ENCODE assay signal across 10 cellular contexts in genomic region chr12:3168775-3169221, GRCh38.
DNase-seq lines count a peak whose midpoint lies in the region; ATAC-seq, FAIRE-seq and TF ChIP-seq lines count a peak whose summit lies in the region.
"Had no signal": no experiment of that assay in that cellular context is flagged by ENCODE, and none has a peak within 500 bp of the region (broad histone marks: within the 10 kb centered on the region; RNA-seq: fewer than 3 reads in every experiment).

No MANE protein-coding gene starts in this region.

- H3K9ac ChIP-seq in neuronal stem cell (ENCODE audit: low read depth, low read length, poor library complexity) = no peak overlapping the region

- intact Hi-C loops in activated CD4-positive, alpha-beta T cell treated with anti-CD3 and anti-CD28 coated beads for 36 hours (cut with DNase I, micrococcal nuclease) = loop anchor here in 1 of 2 experiments (1.0 kb wide), 1 partner anchor 91 kb away; the partner anchor contains the start of gene TSPAN9

- no peaks in the 10 kb centered on the region for H3K36me3 Mint-ChIP-seq in activated CD4-positive, alpha-beta T cell treated with anti-CD3 and anti-CD28 coated beads for 36 hours (ENCODE audit: low read depth)
- no peaks in the 10 kb centered on the region for H3K36me3 Mint-ChIP-seq in activated CD4-positive, alpha-beta T cell treated with anti-CD3 and anti-CD28 coated beads, Interleukin-2, amount 10 ng/mL, durations not matched to agents 7 days and 5 days (ENCODE audit: low read depth)

- no peak overlapping the region for H3K4me2 ChIP-seq in neuronal stem cell (ENCODE audit: insufficient read depth, low read length, poor library complexity, severe bottlenecking)

- H2AFZ ChIP-seq in neuronal stem cell (ENCODE audit: low read length) = no peak overlapping the region

- H3K9me3 Mint-ChIP-seq in activated CD4-positive, alpha-beta T cell treated with anti-CD3 and anti-CD28 coated beads for 36 hours (ENCODE audit: low read depth) = no peaks in the 10 kb centered on the region
- no peaks in the 10 kb centered on the region for H3K9me3 Mint-ChIP-seq in activated CD4-positive, alpha-beta T cell treated with anti-CD3 and anti-CD28 coated beads, Interleukin-2, amount 10 ng/mL, durations not matched to agents 7 days and 5 days

- no peak overlapping the region for H2BK120ac ChIP-seq in neuronal stem cell (ENCODE audit: low read depth, low read length)

- H2BK12ac ChIP-seq in neuronal stem cell (ENCODE audit: low read length) = no peak overlapping the region

- H3K27ac Mint-ChIP-seq in activated CD4-positive, alpha-beta T cell treated with anti-CD3 and anti-CD28 coated beads for 36 hours = no peak overlapping the region
- H3K27ac Mint-ChIP-seq in activated CD4-positive, alpha-beta T cell treated with anti-CD3 and anti-CD28 coated beads, Interleukin-2, amount 10 ng/mL, durations not matched to agents 7 days and 5 days = no peak overlapping the region

- H4K91ac ChIP-seq in neuronal stem cell (ENCODE audit: low read depth, low read length, poor library complexity) = no peak overlapping the region

- peaks cover 0 to 18% (median 0%) of the 10 kb centered on the region in 3 donors for H3K4me1 ChIP-seq in gastroesophageal sphincter
- peaks cover 17 to 22% of the 10 kb centered on the region in 2 donors for H3K4me1 ChIP-seq in neuronal stem cell (ENCODE audit: control insufficient read depth in 2 of 2, insufficient read depth in 1 of 2, low read depth in 1 of 2, low read length in 2 of 2)

- no peaks in the 10 kb centered on the region for H3K27me3 ChIP-seq in gastroesophageal sphincter
- no peaks in the 10 kb centered on the region for H3K27me3 ChIP-seq in neuronal stem cell (ENCODE audit: control insufficient read depth in 3 of 3, insufficient read depth in 3 of 3, low read depth in 1 of 3, low read length in 3 of 3)

- H2AK5ac ChIP-seq in neuronal stem cell (ENCODE audit: low read depth, low read length) = no peak overlapping the region

- WGBS in gastroesophageal sphincter (ENCODE audit: low coverage in 1 of 2), 2 donors = 56 to 65% methylated on average over 9 to 11 of the region's 14 CpGs
- WGBS in neuronal stem cell (ENCODE audit: extremely low coverage in 2 of 2, insufficient read length in 2 of 2, insufficient replicate concordance in 1 of 2), 2 donors = no CpG with 5 or more reads among the region's 14 CpGs

- no peak overlapping the region for H3K23ac ChIP-seq in neuronal stem cell (ENCODE audit: low read depth, low read length, poor library complexity)

- DNase-seq in activated CD4-positive, alpha-beta T cell treated with anti-CD3 and anti-CD28 coated beads for 36 hours = peak; percentile 88
- DNase-seq in activated CD4-positive, alpha-beta T cell treated with anti-CD3 and anti-CD28 coated beads, Interleukin-2, amount 10 ng/mL, durations not matched to agents 7 days and 5 days = no peak
- peak; percentile 39 to 59 for DNase-seq in stimulated activated CD8-positive, alpha-beta memory T cell treated with anti-CD3 and anti-CD28 coated beads, Interleukin-2, amount 100 ng/mL, for 48 hours (ENCODE audit: low read depth in 2 of 2)
- DNase-seq in neuronal stem cell (ENCODE audit: low spot score) (no peak), D721Med (ENCODE audit: insufficient read length, low spot score) (no peak)
- DNase-seq: DND-41, NCI-H1694 had no signal

- H3K9me3 ChIP-seq in gastroesophageal sphincter (no peaks in the 10 kb centered on the region), neuronal stem cell (replicated peaks in 1 of 2; ENCODE audit: control insufficient read depth in 2 of 2, insufficient read depth in 1 of 2, low read depth in 1 of 2, low read length in 2 of 2) (no peaks in the 10 kb centered on the region)

- H3K18ac ChIP-seq in neuronal stem cell (ENCODE audit: low read length) = no peak overlapping the region

- no peak overlapping the region for H3K14ac ChIP-seq in neuronal stem cell (ENCODE audit: low read length)

- H3K4me3 ChIP-seq in gastroesophageal sphincter (no peak overlapping the region), neuronal stem cell (ENCODE audit: low read length in 2 of 2) (no peak overlapping the region)

- TF ChIP-seq CTCF in gastroesophageal sphincter (IDR thresholded peaks at IDR 0.05) (no peak), D721Med (IDR thresholded peaks at IDR 0.05; ENCODE audit: insufficient read depth, missing control alignments) (no peak)

- no peak for TF ChIP-seq EP300 in gastroesophageal sphincter (IDR thresholded peaks at IDR 0.05)

- H3K4me1 Mint-ChIP-seq in activated CD4-positive, alpha-beta T cell treated with anti-CD3 and anti-CD28 coated beads for 36 hours = peaks cover 13% of the 10 kb centered on the region
- H3K4me1 Mint-ChIP-seq in activated CD4-positive, alpha-beta T cell treated with anti-CD3 and anti-CD28 coated beads, Interleukin-2, amount 10 ng/mL, durations not matched to agents 7 days and 5 days = no peaks in the 10 kb centered on the region

- no peak overlapping the region for H2BK5ac ChIP-seq in neuronal stem cell (ENCODE audit: low read length)

- H3K79me1 ChIP-seq in neuronal stem cell (ENCODE audit: low read depth, low read length) = no peaks in the 10 kb centered on the region

- no peak overlapping the region for H3K4ac ChIP-seq in neuronal stem cell (ENCODE audit: low read length)

- CTCF ChIA-PET in activated CD4-positive, alpha-beta T cell treated with anti-CD3 and anti-CD28 coated beads for 36 hours (lab: Charles Lee) = interaction anchor here (0.9 to 1.5 kb wide), 3 partner anchors 31 to 131 kb away, joined by 4 to 5 read pairs (median 5); no protein-coding TSS in a partner anchor
- CTCF ChIA-PET in activated CD4-positive, alpha-beta T cell treated with anti-CD3 and anti-CD28 coated beads, Interleukin-2, amount 10 ng/mL, durations not matched to agents 7 days and 5 days (lab: Charles Lee) = interaction anchor here (1.3 kb wide), 1 partner anchor 14 kb away, joined by 4 read pairs; no protein-coding TSS in a partner anchor

- H3K36me3 ChIP-seq in gastroesophageal sphincter (no peaks in the 10 kb centered on the region), neuronal stem cell (replicated peaks in 1 of 2; ENCODE audit: control insufficient read depth in 2 of 2, insufficient read depth in 2 of 2, low read length in 2 of 2) (no peaks in the 10 kb centered on the region)

- FAIRE-seq in D721Med (lab: Jason Lieb, UNC) = no peak

- POLR2A ChIA-PET in activated CD4-positive, alpha-beta T cell treated with anti-CD3 and anti-CD28 coated beads for 36 hours (lab: Charles Lee) = no interaction called here
- POLR2A ChIA-PET in activated CD4-positive, alpha-beta T cell treated with anti-CD3 and anti-CD28 coated beads, Interleukin-2, amount 10 ng/mL, durations not matched to agents 7 days and 5 days (lab: Charles Lee) = no interaction called here

- no peak overlapping the region for H3K4me3 Mint-ChIP-seq in activated CD4-positive, alpha-beta T cell treated with anti-CD3 and anti-CD28 coated beads for 36 hours
- no peak overlapping the region for H3K4me3 Mint-ChIP-seq in activated CD4-positive, alpha-beta T cell treated with anti-CD3 and anti-CD28 coated beads, Interleukin-2, amount 10 ng/mL, durations not matched to agents 7 days and 5 days

- H4K8ac ChIP-seq in neuronal stem cell (ENCODE audit: low read depth, low read length) = no peak overlapping the region

- TF ChIP-seq POLR2A in gastroesophageal sphincter (IDR thresholded peaks at IDR 0.05) = no peak

- ATAC-seq in activated CD4-positive, alpha-beta T cell treated with anti-CD3 and anti-CD28 coated beads for 36 hours = peak; percentile 95
- ATAC-seq in SK-N-SH treated with all-trans-retinoic acid at 6 μM for 48 hours (peak; percentile 85), gastroesophageal sphincter (peak; percentile 60), GM21360 (IDR thresholded peaks at IDR 0.05; ENCODE audit: unreplicated experiment) (no peak)

- H3K27me3 Mint-ChIP-seq in activated CD4-positive, alpha-beta T cell treated with anti-CD3 and anti-CD28 coated beads for 36 hours = peaks cover 6% of the 10 kb centered on the region
- peaks cover 4% of the 10 kb centered on the region for H3K27me3 Mint-ChIP-seq in activated CD4-positive, alpha-beta T cell treated with anti-CD3 and anti-CD28 coated beads, Interleukin-2, amount 10 ng/mL, durations not matched to agents 7 days and 5 days

- H3K27ac ChIP-seq in gastroesophageal sphincter (no peak overlapping the region), neuronal stem cell (replicated peaks; ENCODE audit: low read length) (no peak overlapping the region)

- H2BK15ac ChIP-seq in neuronal stem cell (ENCODE audit: low read length) = no peak overlapping the region

TF ChIP-seq in SK-N-SH treated with all-trans-retinoic acid at 6 μM for 48 hours, 23 proteins besides CTCF, POLR2A, EP300 and RAD21:
- TF ChIP-seq ISL1 (CRISPR knock-in tag; IDR thresholded peaks at IDR 0.05) (peak; percentile 9; the same call in 1 of the 2 replicates), OSR1 (CRISPR knock-in tag; IDR thresholded peaks at IDR 0.05) (no peak)

Comparison
In these comparisons a context has a peak if more than half of its experiments do, and no peak if none do; other contexts are left out.
1. DNase-seq: peak in activated CD4-positive, alpha-beta T cell treated with anti-CD3 and anti-CD28 coated beads for 36 hours (single experiment) and stimulated activated CD8-positive, alpha-beta memory T cell treated with anti-CD3 and anti-CD28 coated beads, Interleukin-2, amount 100 ng/mL, for 48 hours (2 of 2); none in activated CD4-positive, alpha-beta T cell treated with anti-CD3 and anti-CD28 coated beads, Interleukin-2, amount 10 ng/mL, durations not matched to agents 7 days and 5 days (single experiment), neuronal stem cell (single experiment) and D721Med (single experiment).